Comparison of ENCODE assay signal across 14 cellular contexts in genomic region chr1:161784963-161785362, GRCh38.
"Had no signal": no experiment of that assay in that cellular context is flagged by ENCODE, and none has a peak within 500 bp of the region (broad histone marks: within the 10 kb centered on the region; RNA-seq: fewer than 3 reads in every experiment).

No MANE protein-coding gene starts in this region.

- H3K9me3 ChIP-seq: ascending aorta, suprapubic skin had no signal

- H3K4me3 Mint-ChIP-seq: activated T-helper 1 cell treated with anti-CD3 and anti-CD28 coated beads, Interleukin-12 subunit alpha, Interleukin-12 subunit beta, Interleukin-2, Interleukin-4 antibody, amounts not matched to agents 30 ng/mL and 10 ng/mL and 1 ng/mL, durations not matched to agents 14 hours and 24 hours and 36 hours; T-helper 1 cell treated with Interleukin-12 subunit alpha and Interleukin-12 subunit beta and Interleukin-4 antibody, amounts not matched to agents 30 μg/mL and 1 μg/mL, for 36 hours; WTC11 had no signal

- DNase-seq: activated CD4-positive, alpha-beta T cell treated with anti-CD3 and anti-CD28 coated beads for 4 hours; activated CD8-positive, alpha-beta memory T cell treated with anti-CD3 and anti-CD28 coated beads, Interleukin-2, amount 50 U/mL, for 48 hours; kidney; stimulated activated CD4-positive, alpha-beta T cell treated with anti-CD3 and anti-CD28 coated beads, Interleukin-15, amount 100 ng/mL, for 24 hours; stimulated activated CD4-positive, alpha-beta T cell treated with anti-CD3 and anti-CD28 coated beads, Interleukin-4, amount 100 ng/mL, for 1 hour; stimulated activated naive CD8-positive, alpha-beta T cell treated with anti-CD3 and anti-CD28 coated beads, Interleukin-15, Interleukin-2, amounts not matched to agents 100 U/mL and 50 U/mL, for 24 hours; trophoblast cell had no signal

- H3K36me3 Mint-ChIP-seq: WTC11 had no signal

- H3K27ac Mint-ChIP-seq: activated T-helper 1 cell treated with anti-CD3 and anti-CD28 coated beads, Interleukin-12 subunit alpha, Interleukin-12 subunit beta, Interleukin-2, Interleukin-4 antibody, amounts not matched to agents 30 ng/mL and 10 ng/mL and 1 ng/mL, durations not matched to agents 14 hours and 24 hours and 36 hours; T-helper 1 cell treated with Interleukin-12 subunit alpha and Interleukin-12 subunit beta and Interleukin-4 antibody, amounts not matched to agents 30 μg/mL and 1 μg/mL, for 36 hours; WTC11 had no signal

- H3K4me1 ChIP-seq: ascending aorta, suprapubic skin had no signal

- H3K4me3 ChIP-seq: ascending aorta, dorsolateral prefrontal cortex, skin epidermis, suprapubic skin had no signal

- H3K27me3 ChIP-seq: ascending aorta, dorsolateral prefrontal cortex, suprapubic skin had no signal

- ATAC-seq: stimulated activated naive CD8-positive, alpha-beta T cell treated with anti-CD3 and anti-CD28 coated beads, Interleukin-15, Interleukin-2, amounts not matched to agents 100 U/mL and 50 U/mL, for 24 hours; WTC11 had no signal

- H3K27ac ChIP-seq: ascending aorta, skin epidermis, suprapubic skin had no signal

- H3K4me1 Mint-ChIP-seq: WTC11 had no signal

- H3K9me3 Mint-ChIP-seq: activated T-helper 1 cell treated with anti-CD3 and anti-CD28 coated beads, Interleukin-12 subunit alpha, Interleukin-12 subunit beta, Interleukin-2, Interleukin-4 antibody, amounts not matched to agents 30 ng/mL and 10 ng/mL and 1 ng/mL, durations not matched to agents 14 hours and 24 hours and 36 hours; T-helper 1 cell treated with Interleukin-12 subunit alpha and Interleukin-12 subunit beta and Interleukin-4 antibody, amounts not matched to agents 30 μg/mL and 1 μg/mL, for 36 hours; WTC11 had no signal
